8 cellular contexts compared by ENCODE assay signal in genomic region chr21:44892536-44893277, GRCh38. TPM values are rescaled to one million over a fixed set of nuclear protein-coding genes. Genes with fewer than 3 reads are reported as not detected.
A peak's percentile ranks its signal among the peaks of the same experiment; 100 is the strongest.
DNase-seq lines count a peak whose midpoint lies in the region; ATAC-seq and TF ChIP-seq lines count a peak whose summit lies in the region.

No MANE protein-coding gene starts in this region.

- H3K27ac Mint-ChIP-seq in GM23338 = no peak overlapping the region
- H3K27ac Mint-ChIP-seq in activated T-cell treated with anti-CD3 and anti-CD28 coated beads, Interleukin-2, amount 50 U/mL, for 24 hours = peak overlapping the region; percentile 66

- no peak overlapping the region for H3K4me2 ChIP-seq in GM23338

- H3K4me1 Mint-ChIP-seq in GM23338 = peaks cover 2% of the 10 kb centered on the region
- peaks cover 9% of the 10 kb centered on the region for H3K4me1 Mint-ChIP-seq in activated T-cell treated with anti-CD3 and anti-CD28 coated beads, Interleukin-2, amount 50 U/mL, for 24 hours (ENCODE audit: low read depth)

- no peaks in the 10 kb centered on the region for H3K79me2 ChIP-seq in GM23338 (replicated peaks; ENCODE audit: insufficient read depth)

- no peaks in the 10 kb centered on the region for H3K9me3 Mint-ChIP-seq in GM23338
- no peaks in the 10 kb centered on the region for H3K9me3 Mint-ChIP-seq in activated T-cell treated with anti-CD3 and anti-CD28 coated beads, Interleukin-2, amount 50 U/mL, for 24 hours

- H3K9me3 ChIP-seq in ovary = no peaks in the 10 kb centered on the region
- H3K9me3 ChIP-seq in vagina = no peaks in the 10 kb centered on the region

- no peaks in the 10 kb centered on the region for H3K4me1 ChIP-seq in GM23338 (ENCODE audit: insufficient read depth)
- no peaks in the 10 kb centered on the region for H3K4me1 ChIP-seq in ovary (ENCODE audit: insufficient read depth)
- H3K4me1 ChIP-seq in vagina = no peaks in the 10 kb centered on the region

- no peaks in the 10 kb centered on the region for H3K27me3 ChIP-seq in GM23338 (ENCODE audit: insufficient read depth)
- H3K27me3 ChIP-seq in ovary = no peaks in the 10 kb centered on the region
- H3K27me3 ChIP-seq in vagina = no peaks in the 10 kb centered on the region

- H3K4me3 ChIP-seq in GM23338 (no peak overlapping the region), ovary (no peak overlapping the region), vagina (no peak overlapping the region)

- H3K9me2 ChIP-seq in GM23338 (ENCODE audit: insufficient read depth) = no peaks in the 10 kb centered on the region

- peaks cover 8% of the 10 kb centered on the region for H3K27me3 Mint-ChIP-seq in GM23338 (ENCODE audit: insufficient read depth, low read depth, poor library complexity)
- no peaks in the 10 kb centered on the region for H3K27me3 Mint-ChIP-seq in activated T-cell treated with anti-CD3 and anti-CD28 coated beads, Interleukin-2, amount 50 U/mL, for 24 hours

- no peaks in the 10 kb centered on the region for H3K36me3 Mint-ChIP-seq in GM23338 (ENCODE audit: low read depth)
- H3K36me3 Mint-ChIP-seq in activated T-cell treated with anti-CD3 and anti-CD28 coated beads, Interleukin-2, amount 50 U/mL, for 24 hours (ENCODE audit: low read depth) = peaks cover 77% of the 10 kb centered on the region

- H3K4me3 Mint-ChIP-seq in GM23338 = peak overlapping the region; percentile 33; the same call in 1 of the 3 replicates
- H3K4me3 Mint-ChIP-seq in activated T-cell treated with anti-CD3 and anti-CD28 coated beads, Interleukin-2, amount 50 U/mL, for 24 hours = no peak overlapping the region

- TF ChIP-seq CTCF in GM23338 (conservative IDR thresholded peaks at IDR 0.05; ENCODE audit: low read depth in 2 of 2) = peak; percentile 85 to 96
- peak in 2 of 3 donors; percentile 23 to 34 for TF ChIP-seq CTCF in ovary (IDR thresholded peaks at IDR 0.05)
- peak; percentile 14 to 62 (median 48) for TF ChIP-seq CTCF in vagina (IDR thresholded peaks at IDR 0.05)

- H3F3A ChIP-seq in GM23338 (replicated peaks; ENCODE audit: low read depth) = no peaks in the 10 kb centered on the region

- no peaks in the 10 kb centered on the region for H3K36me3 ChIP-seq in GM23338 (ENCODE audit: insufficient read depth)
- H3K36me3 ChIP-seq in ovary = no peaks in the 10 kb centered on the region
- no peaks in the 10 kb centered on the region for H3K36me3 ChIP-seq in vagina

- no peaks in the 10 kb centered on the region for H4K20me1 ChIP-seq in GM23338 (replicated peaks; ENCODE audit: insufficient read depth)

- WGBS in ovary, 3 donors = 32 to 44% (median 42%) methylated on average over 15 of the region's 15 CpGs

- no peak for TF ChIP-seq EP300 in ovary (IDR thresholded peaks at IDR 0.05)

- TF ChIP-seq POLR2A in ovary (IDR thresholded peaks at IDR 0.05) (no peak), vagina (IDR thresholded peaks at IDR 0.05) (no peak)

- intact Hi-C loops in ovary (cut with DNase I) = no loop called here
- intact Hi-C loops in vagina (cut with DNase I) = no loop called here

- no peak overlapping the region; the same call in 1 of the 2 replicates for H2AFZ ChIP-seq in GM23338

- H3K27ac ChIP-seq in GM23338 (ENCODE audit: low read depth) (no peak overlapping the region), ovary (no peak overlapping the region), vagina (no peak overlapping the region)

- DNase-seq in Ammon's horn (ENCODE audit: low spot score) (peak; percentile 54), GM23338 (ENCODE audit: low spot score) (peak; percentile 81), NOMO-1 treated with dmso at 0.1 percent for 144 hours (lab: John Stamatoyannopoulos, UW; ENCODE audit: unreplicated experiment) (peak; percentile 14), fibroblast of gingiva (ENCODE audit: low read depth) (peak; percentile 20), ovary (peak in 2 of 5 donors; percentile 46 to 63), vagina (ENCODE audit: extremely low spot score in 2 of 2) (no peak), NCI-H226 (no peak)
- peak; percentile 86 for DNase-seq in activated T-cell treated with anti-CD3 and anti-CD28 coated beads, Interleukin-2, amount 50 U/mL, for 24 hours

- ATAC-seq in GM23338 = peak; percentile 77

TF ChIP-seq in GM23338, 12 proteins besides CTCF, POLR2A, EP300 and RAD21 (continues in another document):
- no peak for TF ChIP-seq ZNF462 (CRISPR knock-in tag; IDR thresholded peaks at IDR 0.05)
- TF ChIP-seq NANOG (IDR thresholded peaks at IDR 0.05; ENCODE audit: borderline replicate concordance) = no peak
- TF ChIP-seq ETS1 (IDR thresholded peaks at IDR 0.05) = no peak
- TF ChIP-seq STAT1 (IDR thresholded peaks at IDR 0.05; ENCODE audit: unreplicated experiment) = no peak
- TF ChIP-seq ZNF114 (CRISPR knock-in tag; IDR thresholded peaks at IDR 0.05) = no peak

RNA-seq across cellular contexts. Expression of gene PTTG1IP, which starts 19.2 kb away (rescaled TPM):
- 168 and 172 TPM in 2 replicates for total RNA-seq in GM23338 (2014; rRNA removed; shearing (Covaris generic))
- polyA plus RNA-seq in GM23338 (2016; fragmentation: Nextera tagmentation; extraction: Ambion mirVana) (96.0 and 99.9 TPM in 2 replicates), ovary (100 to 1,000 TPM; 144 to 420 TPM)
- total RNA-seq in ovary (100 to 1,000 TPM; 133 to 226 (median 143) TPM), vagina (165 TPM)

RNA-seq across cellular contexts. Expression of gene ITGB2, which starts 28.0 kb away (rescaled TPM):
- 0.63 TPM in 1 of 2 replicates, not detected in the other for total RNA-seq in GM23338 (2014; rRNA removed; shearing (Covaris generic))
- polyA plus RNA-seq in GM23338 (2016; fragmentation: Nextera tagmentation; extraction: Ambion mirVana) (0.40 and 0.44 TPM in 2 replicates), ovary (10 to 100 TPM; 13.0 to 31.1 TPM)
- total RNA-seq in ovary (10 to 100 TPM in 6 of 7 donors, 1 to 10 TPM in 1; 9.6 to 58.3 (median 17.6) TPM), vagina (35.1 TPM)

RNA-seq across cellular contexts. Expression of gene SLX9, which starts 47.1 kb away (rescaled TPM):
- total RNA-seq in GM23338 (2014; rRNA removed; shearing (Covaris generic)) = 36.3 and 41.5 TPM in 2 replicates
- polyA plus RNA-seq in GM23338 (2016; fragmentation: Nextera tagmentation; extraction: Ambion mirVana) = 46.9 and 48.0 TPM in 2 replicates
- total RNA-seq in ovary = 10 to 100 TPM in 6 of 7 donors, 1 to 10 TPM in 1; 5.6 to 24.1 (median 17.2) TPM
- polyA plus RNA-seq in ovary = 10 to 100 TPM in 1 of 2 donors, 1 to 10 TPM in 1; 5.6 to 14.0 TPM
- total RNA-seq in vagina = 8.3 TPM

Comparison
In these comparisons a context has a peak if more than half of its experiments do, and no peak if none do; other contexts are left out.
1. DNase-seq: peak in Ammon's horn (single experiment), GM23338 (single experiment), NOMO-1 treated with dmso at 0.1 percent for 144 hours (single experiment), activated T-cell treated with anti-CD3 and anti-CD28 coated beads, Interleukin-2, amount 50 U/mL, for 24 hours (single experiment) and fibroblast of gingiva (single experiment); none in vagina (0 of 2) and NCI-H226 (single experiment).
2. CTCF ChIP-seq: peak in every context shown above with its lines; median percentile 90 in GM23338; 48 in vagina; 28 in ovary.